Comparison of ENCODE assay signal across 1 cellular context in genomic region chr1:161132410-161133219, GRCh38.
TF ChIP-seq lines count a peak whose summit lies in the region.

DEDD (minus strand) TSS chr1:161132667; CDS start chr1:161124462, 8,205 bp downstream.

TF ChIP-seq in HepG2, 621 proteins besides CTCF, POLR2A, EP300 and RAD21 (continued from another document and continues in another):
- peak; percentile 79 for TF ChIP-seq ZHX2 (IDR thresholded peaks at IDR 0.05; ENCODE audit: low read depth)
- TF ChIP-seq ZHX2 (CRISPR knock-in tag; IDR thresholded peaks at IDR 0.05; ENCODE audit: borderline replicate concordance), result no peak
- peak; percentile 84 for TF ChIP-seq HNRNPK (IDR thresholded peaks at IDR 0.05; ENCODE audit: low read depth, low read length, poor library complexity, severe bottlenecking)
- TF ChIP-seq TFDP1 (CRISPR knock-in tag; IDR thresholded peaks at IDR 0.05; ENCODE audit: borderline replicate concordance), result peak; percentile 12; the same call in 1 of the 2 replicates
- peak; percentile 40 for TF ChIP-seq MAX (IDR thresholded peaks at IDR 0.05)
- TF ChIP-seq ZNF75D (CRISPR knock-in tag; IDR thresholded peaks at IDR 0.05; ENCODE audit: borderline replicate concordance), result no peak
- TF ChIP-seq MXD4 (CRISPR knock-in tag; IDR thresholded peaks at IDR 0.05), result peak; percentile 28; the same call in 1 of the 2 replicates
- TF ChIP-seq ZNF441 (CRISPR knock-in tag; IDR thresholded peaks at IDR 0.05; ENCODE audit: borderline replicate concordance), result peak; percentile 77; the same call in 1 of the 2 replicates
- no peak for TF ChIP-seq NCOA2 (CRISPR knock-in tag; IDR thresholded peaks at IDR 0.05)
- peak; percentile 43; the same call in 1 of the 2 replicates for TF ChIP-seq THAP7 (CRISPR knock-in tag; IDR thresholded peaks at IDR 0.05)
- peak; percentile 40; the same call in 1 of the 2 replicates for TF ChIP-seq ARID4A (CRISPR knock-in tag; IDR thresholded peaks at IDR 0.05; ENCODE audit: borderline replicate concordance)
- TF ChIP-seq TARDBP (CRISPR knock-in tag; IDR thresholded peaks at IDR 0.05), result no peak; the same call in 1 of the 2 replicates
- no peak for TF ChIP-seq ZNF747 (CRISPR knock-in tag; IDR thresholded peaks at IDR 0.05; ENCODE audit: borderline replicate concordance)
- no peak for TF ChIP-seq JUNB (CRISPR knock-in tag; IDR thresholded peaks at IDR 0.05; ENCODE audit: borderline replicate concordance)
- no peak for TF ChIP-seq MEIS1 (CRISPR knock-in tag; IDR thresholded peaks at IDR 0.05; ENCODE audit: borderline replicate concordance)
- peak; percentile 60 for TF ChIP-seq AGO1 (IDR thresholded peaks at IDR 0.05; ENCODE audit: low read depth, low read length, poor library complexity, severe bottlenecking)
- peak; percentile 49; the same call in 1 of the 2 replicates for TF ChIP-seq GATAD2A (CRISPR knock-in tag; IDR thresholded peaks at IDR 0.05)
- TF ChIP-seq EZH2 (conservative IDR thresholded peaks at IDR 0.05; ENCODE audit: low read depth, low read length), result no peak
- TF ChIP-seq KDM5A (IDR thresholded peaks at IDR 0.05; ENCODE audit: borderline replicate concordance, low read length), result peak; percentile 69
- TF ChIP-seq KLF12 (CRISPR knock-in tag; IDR thresholded peaks at IDR 0.05; ENCODE audit: borderline replicate concordance), result peak; percentile 44
- peak; percentile 32; the same call in 1 of the 2 replicates for TF ChIP-seq GATAD1 (CRISPR knock-in tag; IDR thresholded peaks at IDR 0.05)
- no peak for TF ChIP-seq ARNT2 (CRISPR knock-in tag; IDR thresholded peaks at IDR 0.05; ENCODE audit: low read depth)
- peak; percentile 37; the same call in 1 of the 2 replicates for TF ChIP-seq ATF3 (CRISPR knock-in tag; IDR thresholded peaks at IDR 0.05)
- peak; percentile 82 for TF ChIP-seq GMEB1 (CRISPR knock-in tag; IDR thresholded peaks at IDR 0.05; ENCODE audit: borderline replicate concordance)
- TF ChIP-seq ERF (CRISPR knock-in tag; IDR thresholded peaks at IDR 0.05), result no peak
- no peak for TF ChIP-seq PAXIP1 (CRISPR knock-in tag; conservative IDR thresholded peaks at IDR 0.05)
- TF ChIP-seq SRSF1 (optimal IDR thresholded peaks at IDR 0.05; ENCODE audit: low read depth, low read length), result no peak
- peak; percentile 85 for TF ChIP-seq ZFY (CRISPR knock-in tag; IDR thresholded peaks at IDR 0.05)
- peak; percentile 9; the same call in 1 of the 2 replicates for TF ChIP-seq DRAP1 (CRISPR knock-in tag; IDR thresholded peaks at IDR 0.05)
- TF ChIP-seq ZBTB42 (CRISPR knock-in tag; IDR thresholded peaks at IDR 0.05), result no peak
- TF ChIP-seq ZNF160 (CRISPR knock-in tag; IDR thresholded peaks at IDR 0.05), result peak; percentile 44; the same call in 1 of the 2 replicates
- 0 out of 2 replicates have a peak, but pooled peaks have one; percentile 34 for TF ChIP-seq ATF6 (CRISPR knock-in tag; conservative IDR thresholded peaks at IDR 0.05)
- no peak for TF ChIP-seq NONO (IDR thresholded peaks at IDR 0.05)
- TF ChIP-seq NONO (CRISPR knock-in tag; conservative IDR thresholded peaks at IDR 0.05), result peak; percentile 79
- peak; percentile 49; the same call in 1 of the 2 replicates for TF ChIP-seq ZNF205 (CRISPR knock-in tag; IDR thresholded peaks at IDR 0.05)
